In genomic region chr16:89256651-89257254, GRCh38 we compare ENCODE assay signal across 8 cellular contexts. TPM values are rescaled to one million over a fixed set of nuclear protein-coding genes. Genes with fewer than 3 reads are reported as not detected.
DNase-seq lines count a peak whose midpoint lies in the region; ATAC-seq, FAIRE-seq and TF ChIP-seq lines count a peak whose summit lies in the region.

No MANE protein-coding gene starts in this region.

- CTCF ChIA-PET in activated B cell treated with CpG ODN at 0.5 μM for 24 hours (lab: Charles Lee) = no interaction called here

- POLR2A ChIA-PET in activated B cell treated with CpG ODN at 0.5 μM for 24 hours (lab: Charles Lee) = interaction anchor here (0.5 kb wide), 1 partner anchor 15 kb away, joined by 3 read pairs; no protein-coding TSS in a partner anchor

- peak overlapping the region in 1 of 2 donors; percentile 76 for H3K27ac ChIP-seq in kidney (ENCODE audit: low read depth in 2 of 2, low read length in 2 of 2)

- H3K36me3 ChIP-seq in bronchial epithelial cell (ENCODE audit: control insufficient read depth, insufficient read depth, low read length) (no peaks in the 10 kb centered on the region), kidney (ENCODE audit: control insufficient read depth in 1 of 2, insufficient read depth in 2 of 2, low read length in 2 of 2) (no peaks in the 10 kb centered on the region)

- no peak for TF ChIP-seq CTCF in activated B cell treated with CpG ODN at 0.5 μM for 24 hours (IDR thresholded peaks at IDR 0.05)
- TF ChIP-seq CTCF in bronchial epithelial cell (IDR thresholded peaks at IDR 0.05; ENCODE audit: insufficient read depth, low read length, severe bottlenecking) = no peak
- TF ChIP-seq CTCF in kidney (IDR thresholded peaks at IDR 0.05; ENCODE audit: borderline replicate concordance, extremely low read depth, insufficient read depth) = no peak

- no peaks in the 10 kb centered on the region for H3K27me3 ChIP-seq in bronchial epithelial cell (ENCODE audit: control insufficient read depth, insufficient read depth, low read length)

- H3K27ac Mint-ChIP-seq in activated B cell treated with CpG ODN at 0.5 μM for 24 hours = no peak overlapping the region

- H3K9me3 Mint-ChIP-seq in activated B cell treated with CpG ODN at 0.5 μM for 24 hours = no peaks in the 10 kb centered on the region

- no peaks in the 10 kb centered on the region for H3K9me3 ChIP-seq in kidney (ENCODE audit: control insufficient read depth in 1 of 2, low read length in 2 of 2)

- peaks cover 0 to 9% of the 10 kb centered on the region in 2 donors for H3K4me1 ChIP-seq in kidney (ENCODE audit: control insufficient read depth in 1 of 2, insufficient read depth in 1 of 2, low read depth in 1 of 2, low read length in 2 of 2)

- H3K27me3 Mint-ChIP-seq in activated B cell treated with CpG ODN at 0.5 μM for 24 hours = peaks cover 31% of the 10 kb centered on the region

- H3K36me3 Mint-ChIP-seq in activated B cell treated with CpG ODN at 0.5 μM for 24 hours (ENCODE audit: low read depth) = no peaks in the 10 kb centered on the region

- ATAC-seq in activated B cell treated with CpG ODN at 0.5 μM for 24 hours (ENCODE audit: low read depth) = peak; percentile 81
- ATAC-seq in HG03432 (IDR thresholded peaks at IDR 0.05; ENCODE audit: unreplicated experiment) = no peak

- H3K4me3 Mint-ChIP-seq in activated B cell treated with CpG ODN at 0.5 μM for 24 hours = no peak overlapping the region

- intact Hi-C loops in activated B cell treated with CpG ODN at 0.5 μM for 24 hours (cut with micrococcal nuclease) (loop anchor here (2.0 kb wide), 1 partner anchor 256 kb away; no protein-coding TSS in a partner anchor), kidney (cut with DNase I) (no loop called here)

- peak overlapping the region in 1 of 2 donors; percentile 46 for H3K9ac ChIP-seq in kidney (ENCODE audit: low read length in 2 of 2)

- DNase-seq in DMS79 treated with DMSO at 0.1 percent for 48 hours (lab: John Stamatoyannopoulos, UW) = peak; percentile 8
- DNase-seq in DMS79 (lab: John Stamatoyannopoulos, UW) = no peak
- DNase-seq in activated B cell treated with CpG ODN at 0.5 μM for 24 hours = peak; percentile 34
- peak; percentile 35 for DNase-seq in bronchial epithelial cell (ENCODE audit: low read depth)
- DNase-seq in kidney = peak; percentile 87
- DNase-seq in stimulated activated CD4-positive, alpha-beta T cell treated with anti-CD3 and anti-CD28 coated beads, Interleukin-1b, Interleukin-23, amount 100 ng/mL, for 4 hours (ENCODE audit: low read depth in 2 of 2) = peak; percentile 72 to 81
- no peak for DNase-seq in NCI-H526 treated with DMSO at 0.1 percent for 48 hours (lab: John Stamatoyannopoulos, UW)

- H3K4me1 Mint-ChIP-seq in activated B cell treated with CpG ODN at 0.5 μM for 24 hours = peaks cover 15% of the 10 kb centered on the region

- H3K4me3 ChIP-seq in bronchial epithelial cell (ENCODE audit: low read depth, low read length) (no peak overlapping the region), kidney (ENCODE audit: low read length in 2 of 2) (peak overlapping the region; percentile 56 to 71)

- no peak for FAIRE-seq in bronchial epithelial cell (lab: Jason Lieb, UNC)
- FAIRE-seq in kidney (lab: Jason Lieb, UNC) = no peak

RNA-seq across cellular contexts. Expression of gene ZNF778, which starts 39.2 kb away (rescaled TPM):
- total RNA-seq in activated B cell treated with CpG ODN at 0.5 μM for 24 hours (7.2 and 11.4 TPM in 2 replicates), bronchial epithelial cell (8.8 and 10.3 TPM in 2 replicates), kidney (12.7 TPM)
- polyA plus RNA-seq in kidney (ENCODE audit: insufficient read depth, low read depth, low replicate concordance) = 2.2 TPM

RNA-seq across cellular contexts. Expression of gene SLC22A31, which starts 56.4 kb away (rescaled TPM):
- not detected in 2 replicates for total RNA-seq in activated B cell treated with CpG ODN at 0.5 μM for 24 hours
- 0.26 TPM in 1 of 2 replicates, not detected in the other for total RNA-seq in bronchial epithelial cell
- 1.8 TPM for total RNA-seq in kidney
- 0.47 TPM for polyA plus RNA-seq in kidney (ENCODE audit: insufficient read depth, low read depth, low replicate concordance)

Comparison
In these comparisons a context has a peak if more than half of its experiments do, and no peak if none do; other contexts are left out.
1. DNase-seq: peak in DMS79 treated with DMSO at 0.1 percent for 48 hours (single experiment), activated B cell treated with CpG ODN at 0.5 μM for 24 hours (single experiment), bronchial epithelial cell (single experiment), kidney (single experiment) and stimulated activated CD4-positive, alpha-beta T cell treated with anti-CD3 and anti-CD28 coated beads, Interleukin-1b, Interleukin-23, amount 100 ng/mL, for 4 hours (2 of 2); none in DMS79 (single experiment) and NCI-H526 treated with DMSO at 0.1 percent for 48 hours (single experiment).